Comparison of ENCODE assay signal across 17 cellular contexts in the genomic region with DNA sequence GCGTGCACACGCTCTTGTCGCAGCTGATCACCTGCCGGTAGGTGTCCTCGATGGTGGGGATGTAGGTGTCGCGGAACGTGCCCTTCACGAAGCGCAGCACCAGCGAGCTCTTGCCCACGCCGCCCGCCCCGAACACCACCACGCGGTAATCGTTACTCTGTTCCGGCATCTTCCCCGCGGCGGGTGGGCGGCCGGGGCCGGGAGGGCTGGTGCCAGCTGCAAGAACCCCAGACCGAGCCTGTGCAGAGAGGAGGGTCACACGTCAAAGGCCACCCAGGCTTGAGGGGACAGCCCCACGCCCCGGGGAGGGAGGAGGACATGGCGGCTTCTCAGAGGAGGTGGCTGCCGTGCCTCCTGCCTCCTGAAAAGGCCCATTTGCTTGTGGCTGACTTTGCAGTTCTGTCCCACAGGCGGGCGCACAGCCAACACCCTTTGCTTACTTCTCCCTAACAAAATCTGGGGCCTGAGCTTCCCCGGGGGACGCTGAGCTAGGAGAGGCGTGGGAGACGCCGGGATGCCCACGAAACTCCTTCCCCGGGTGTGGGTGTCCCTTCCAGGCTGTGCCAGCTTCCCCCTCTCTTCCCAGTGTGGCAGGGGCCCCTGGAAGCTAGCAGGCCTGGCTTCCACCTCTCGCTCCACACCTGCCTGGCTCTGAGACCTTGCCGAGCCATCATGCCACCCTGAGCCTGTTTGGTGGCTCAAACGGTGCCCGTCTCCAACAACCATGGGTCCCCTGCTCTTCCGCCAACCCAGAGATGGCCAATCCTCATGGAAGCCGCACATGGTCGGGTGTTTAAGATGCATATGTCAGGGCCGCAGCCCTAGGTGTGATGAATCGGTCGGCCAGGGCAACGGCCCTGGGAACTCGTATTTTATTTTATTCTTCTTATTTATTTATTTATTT. TPM values are rescaled to one million over a fixed set of nuclear protein-coding genes. Genes with fewer than 3 reads are reported as not detected.
DNase-seq lines count a peak whose midpoint lies in the region; ATAC-seq and TF ChIP-seq lines count a peak whose summit lies in the region.
"Had no signal": no experiment of that assay in that cellular context is flagged by ENCODE, and none has a peak within 500 bp of the region (broad histone marks: within the 10 kb centered on the region; RNA-seq: fewer than 3 reads in every experiment).

No MANE protein-coding gene starts in this region.

- intact Hi-C loops in left ventricle myocardium superior (cut with micrococcal nuclease) (no loop called here), heart left ventricle (cut with DNase I) (loop anchor here in 1 of 10 donors (2.0 kb wide), 1 partner anchor 13 kb away; no protein-coding TSS in a partner anchor), lower lobe of right lung (cut with DNase I) (no loop called here), sigmoid colon (cut with DNase I) (no loop called here)

- TF ChIP-seq EP300 in sigmoid colon (IDR thresholded peaks at IDR 0.05) = no peak

- WGBS in heart left ventricle, 4 donors = 81 to 87% (median 84%) methylated on average over 26 to 52 of the region's 52 CpGs
- 86 to 87% methylated on average over 52 of the region's 52 CpGs for WGBS in sigmoid colon, 2 donors

- TF ChIP-seq CTCF in heart left ventricle (IDR thresholded peaks at IDR 0.05) = no peak
- no peak for TF ChIP-seq CTCF in lower lobe of right lung (IDR thresholded peaks at IDR 0.05)
- TF ChIP-seq CTCF in sigmoid colon (IDR thresholded peaks at IDR 0.05) = no peak

- ATAC-seq in left ventricle myocardium superior (no peak), heart left ventricle (no peak), lower lobe of right lung (no peak)
- ATAC-seq: HepG2 had no signal

- H3K36me3 ChIP-seq in heart left ventricle (peaks cover 0 to 4% (median 0%) of the 10 kb centered on the region in 9 donors), lower lobe of right lung (no peaks in the 10 kb centered on the region), sigmoid colon (no peaks in the 10 kb centered on the region)

- no peak overlapping the region for H3K4me3 ChIP-seq in heart left ventricle
- H3K4me3 ChIP-seq in lower lobe of right lung = no peak overlapping the region
- H3K4me3 ChIP-seq in sigmoid colon = no peak overlapping the region

- H3K9me3 ChIP-seq in heart left ventricle (peaks cover 0 to 12% (median 3%) of the 10 kb centered on the region in 12 donors), lower lobe of right lung (peaks cover 8% of the 10 kb centered on the region), sigmoid colon (peaks cover 0 to 7% (median 5%) of the 10 kb centered on the region in 4 donors)

- TF ChIP-seq POLR2A in heart left ventricle (IDR thresholded peaks at IDR 0.05) (no peak), sigmoid colon (IDR thresholded peaks at IDR 0.05) (no peak)

- DNase-seq in left ventricle myocardium superior = peak; percentile 35
- no peak for DNase-seq in heart left ventricle
- peak; percentile 41 for DNase-seq in RPMI8226
- peak; percentile 33 for DNase-seq in lower lobe of right lung
- DNase-seq in sigmoid colon = peak; percentile 50
- no peak for DNase-seq in EL
- DNase-seq in NCI-H774 (lab: John Stamatoyannopoulos, UW) = no peak
- DNase-seq in NCI-H524 (lab: John Stamatoyannopoulos, UW) = no peak
- DNase-seq: BE2C; CD4-positive, alpha-beta memory T cell; DMS153; DMS79 treated with DMSO at 0.1 percent for 48 hours; GDM1; HCEC 1CT; HFFc6 had no signal

- H3K27me3 ChIP-seq in heart left ventricle = peaks cover 7 to 31% (median 14%) of the 10 kb centered on the region in 9 donors
- peaks cover 36% of the 10 kb centered on the region for H3K27me3 ChIP-seq in lower lobe of right lung (ENCODE audit: low read depth)
- H3K27me3 ChIP-seq in sigmoid colon = peaks cover 12 to 60% (median 34%) of the 10 kb centered on the region in 3 donors
- H3K27me3 ChIP-seq: BE2C had no signal

- H3K4me1 ChIP-seq in heart left ventricle = peaks cover 0 to 32% (median 5%) of the 10 kb centered on the region in 12 donors
- H3K4me1 ChIP-seq in lower lobe of right lung = peaks cover 2% of the 10 kb centered on the region
- H3K4me1 ChIP-seq in sigmoid colon = peaks cover 0 to 26% (median 20%) of the 10 kb centered on the region in 4 donors

- H3K27ac ChIP-seq in heart left ventricle (no peak overlapping the region), lower lobe of right lung (no peak overlapping the region), sigmoid colon (no peak overlapping the region)
- H3K27ac ChIP-seq: C4-2B had no signal

RNA-seq across cellular contexts. Expression of a gene that starts 3.3 kb away (rescaled TPM):
- total RNA-seq in left ventricle myocardium superior (241 TPM), heart left ventricle (100 to 1,000 TPM in 6 of 9 donors, 10 to 100 TPM in 3; 77.4 to 191 (median 142) TPM), lower lobe of right lung (0.71 TPM), sigmoid colon (1 to 10 TPM in 2 of 4 donors, under 1 TPM in 2; 0.33 to 2.2 (median 1.2) TPM)
- polyA plus RNA-seq in heart left ventricle (100 to 1,000 TPM; 112 to 168 TPM), sigmoid colon (1 to 10 TPM in 2 of 3 donors, under 1 TPM in 1; 0.60 to 1.6 (median 1.6) TPM)
- total RNA-seq: CD4-positive, alpha-beta memory T cell had no signal
- polyA plus RNA-seq: CD4-positive, alpha-beta memory T cell had no signal

RNA-seq across cellular contexts. Expression of a gene that starts 15.4 kb away (rescaled TPM):
- total RNA-seq in left ventricle myocardium superior (39.3 TPM), heart left ventricle (10 to 100 TPM; 13.9 to 46.4 (median 32.5) TPM), lower lobe of right lung (6.2 TPM), sigmoid colon (1 to 10 TPM; 1.8 to 8.0 (median 3.0) TPM)
- polyA plus RNA-seq in heart left ventricle (10 to 100 TPM; 11.7 to 22.5 TPM), sigmoid colon (1 to 10 TPM; 1.2 to 6.8 (median 1.8) TPM)

RNA-seq across cellular contexts. Expression of a gene that starts 21.9 kb away (rescaled TPM):
- 26.6 TPM for total RNA-seq in left ventricle myocardium superior
- total RNA-seq in heart left ventricle = 10 to 100 TPM; 16.4 to 33.3 (median 21.7) TPM
- 10 to 100 TPM; 31.2 to 63.7 TPM for polyA plus RNA-seq in heart left ventricle
- 24.4 TPM for total RNA-seq in lower lobe of right lung
- 10 to 100 TPM; 15.5 to 21.7 (median 17.5) TPM for total RNA-seq in sigmoid colon
- 10 to 100 TPM in 1 of 3 donors, 1 to 10 TPM in 2; 7.2 to 35.4 (median 7.4) TPM for polyA plus RNA-seq in sigmoid colon

Comparison
In these comparisons a context has a peak if more than half of its experiments do, and no peak if none do; other contexts are left out.
1. DNase-seq: peak in left ventricle myocardium superior (single experiment), RPMI8226 (single experiment), lower lobe of right lung (single experiment) and sigmoid colon (single experiment); none in heart left ventricle (0 of 5), EL (single experiment), NCI-H774 (single experiment) and NCI-H524 (0 of 2).
2. RNA of a gene that starts 3.3 kb away (total RNA-seq): 241 TPM in left ventricle myocardium superior (single experiment) and 77.4 to 191 TPM in heart left ventricle; 0.33 to 2.2 TPM in sigmoid colon and 0.71 TPM in lower lobe of right lung (single experiment); every median in the first group is over 10 times any median in the second.